ENCODE assay signal across 26 cellular contexts in the genomic region with DNA sequence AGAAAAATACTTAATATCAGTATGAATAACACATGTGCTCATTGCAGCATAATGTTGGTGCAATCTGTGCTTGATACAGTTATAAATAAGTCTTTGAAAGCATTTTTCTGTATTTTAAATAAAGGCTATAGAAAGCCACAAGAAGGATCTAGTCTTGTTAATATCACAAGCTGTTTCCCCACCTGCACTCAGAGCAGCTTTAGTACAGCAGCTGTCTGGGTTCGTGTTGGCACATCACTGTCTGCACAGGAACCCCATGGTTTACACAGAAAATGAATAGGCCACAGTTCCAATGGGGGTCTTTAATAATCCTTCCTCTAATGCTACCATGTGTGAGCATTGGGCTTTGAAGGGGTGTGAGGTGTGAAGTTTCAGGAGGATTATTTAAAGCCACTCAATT.
"Had no signal": no experiment of that assay in that cellular context is flagged by ENCODE, and none has a peak within 500 bp of the region (broad histone marks: within the 10 kb centered on the region; RNA-seq: fewer than 3 reads in every experiment).

No MANE protein-coding gene starts in this region.

- H3K36me3 ChIP-seq: esophagus muscularis mucosa, gastroesophageal sphincter, heart right ventricle, left lung, prostate gland, right atrium auricular region, tibial artery had no signal

- H3K4me2 ChIP-seq: smooth muscle cell had no signal

- H3K4me3 ChIP-seq: dorsolateral prefrontal cortex, esophagus muscularis mucosa, gastroesophageal sphincter, heart right ventricle, left lung, prostate gland, right atrium auricular region, smooth muscle cell, testis, tibial artery had no signal

- DNase-seq: dorsolateral prefrontal cortex; effector CD8-positive, alpha-beta T cell; endodermal cell; foreskin keratinocyte; heart right ventricle; left cardiac atrium; left lung; mesenchymal stem cell; midbrain; naive thymus-derived CD4-positive, alpha-beta T cell; nucleus accumbens; stimulated activated CD4-positive, alpha-beta T cell treated with anti-CD3 and anti-CD28 coated beads, Interleukin-12 subunit alpha, Interleukin-12 subunit beta, amount 100 ng/mL, for 4 hours; stimulated activated CD4-positive, alpha-beta T cell treated with anti-CD3 and anti-CD28 coated beads, Interleukin-1b, Interleukin-23, amount 100 ng/mL, for 48 hours; stimulated activated CD4-positive, alpha-beta T cell treated with anti-CD3 and anti-CD28 coated beads, Interleukin-4, amount 100 ng/mL, for 24 hours; stimulated activated naive CD8-positive, alpha-beta T cell treated with anti-CD3 and anti-CD28 coated beads, Interleukin-15, Interleukin-2, amounts not matched to agents 100 U/mL and 50 U/mL, for 24 hours; substantia nigra; testis; tibial artery had no signal

- H3K27ac ChIP-seq: dorsolateral prefrontal cortex, esophagus muscularis mucosa, foreskin keratinocyte, gastroesophageal sphincter, heart right ventricle, left lung, prostate gland, right atrium auricular region, testis, tibial artery had no signal

- H3K27me3 ChIP-seq: dorsolateral prefrontal cortex, esophagus muscularis mucosa, foreskin keratinocyte, gastroesophageal sphincter, heart right ventricle, left lung, right atrium auricular region, testis, tibial artery had no signal

- H3K9me3 Mint-ChIP-seq: endodermal cell, nephron, type B pancreatic cell had no signal

- H3K4me1 ChIP-seq: esophagus muscularis mucosa, foreskin keratinocyte, gastroesophageal sphincter, heart right ventricle, left lung, prostate gland, right atrium auricular region, testis, tibial artery had no signal

- H3K4me1 Mint-ChIP-seq: nephron; stimulated activated memory B cell treated with anti-CD40 and anti-IgM and Interleukin-4, amounts not matched to agents 10 μg/mL and 1 μg/mL and 100 μg/mL, for 72 hours had no signal

- H3K4me3 Mint-ChIP-seq: endodermal cell; naive thymus-derived CD4-positive, alpha-beta T cell; nephron; stimulated activated memory B cell treated with anti-CD40 and anti-IgM and Interleukin-4, amounts not matched to agents 10 μg/mL and 1 μg/mL and 100 μg/mL, for 72 hours; type B pancreatic cell had no signal

- H3K36me3 Mint-ChIP-seq: naive thymus-derived CD4-positive, alpha-beta T cell; stimulated activated memory B cell treated with anti-CD40 and anti-IgM and Interleukin-4, amounts not matched to agents 10 μg/mL and 1 μg/mL and 100 μg/mL, for 72 hours; type B pancreatic cell had no signal

- H3K27me3 Mint-ChIP-seq: naive thymus-derived CD4-positive, alpha-beta T cell; stimulated activated memory B cell treated with anti-CD40 and anti-IgM and Interleukin-4, amounts not matched to agents 10 μg/mL and 1 μg/mL and 100 μg/mL, for 72 hours; type B pancreatic cell had no signal

- H3K27ac Mint-ChIP-seq: endodermal cell; naive thymus-derived CD4-positive, alpha-beta T cell; nephron; stimulated activated memory B cell treated with anti-CD40 and anti-IgM and Interleukin-4, amounts not matched to agents 10 μg/mL and 1 μg/mL and 100 μg/mL, for 72 hours; type B pancreatic cell had no signal

- H3K9me3 ChIP-seq: esophagus muscularis mucosa, gastroesophageal sphincter, left lung, prostate gland, right atrium auricular region, testis, tibial artery had no signal
